In the genomic region with DNA sequence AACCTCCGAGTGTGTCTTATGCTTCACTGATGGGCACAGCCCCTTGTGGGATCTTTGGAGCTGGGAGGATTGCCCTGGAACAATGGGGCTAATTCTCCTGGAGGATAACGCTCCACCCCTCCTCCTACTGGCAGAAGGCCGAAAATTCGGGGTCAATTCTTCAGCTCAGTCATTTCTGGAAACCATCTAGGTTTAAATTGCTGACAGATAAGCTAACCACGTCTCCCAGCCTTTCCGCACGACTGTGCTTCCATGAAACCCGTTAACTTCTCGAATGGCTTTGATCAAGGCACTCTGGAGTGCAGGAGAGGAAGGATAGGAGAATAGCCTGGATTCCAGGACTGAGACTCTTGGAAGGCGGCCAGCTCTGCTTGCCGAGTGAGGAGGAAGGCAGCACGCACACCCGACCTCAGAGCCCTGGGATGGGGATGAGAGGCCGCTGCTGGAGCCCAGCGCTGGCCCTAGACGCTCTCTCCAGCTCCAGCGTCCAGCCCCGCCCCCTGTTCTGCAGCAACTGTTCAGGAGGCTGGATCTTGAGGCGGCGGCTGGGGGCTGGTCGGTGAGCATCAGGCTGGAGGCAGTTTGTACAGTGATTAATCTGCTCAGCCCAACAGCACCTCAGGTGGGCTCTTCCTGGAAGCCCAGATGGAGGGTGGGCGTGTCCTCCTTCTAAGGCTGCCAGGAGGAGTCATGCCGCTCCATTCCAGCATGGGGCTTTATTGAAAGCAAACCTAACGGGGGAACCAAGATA, we compare ENCODE assay signal across 11 cellular contexts.
DNase-seq lines count a peak whose midpoint lies in the region; ATAC-seq, FAIRE-seq and TF ChIP-seq lines count a peak whose summit lies in the region.
"Had no signal": no experiment of that assay in that cellular context is flagged by ENCODE, and none has a peak within 500 bp of the region (broad histone marks: within the 10 kb centered on the region; RNA-seq: fewer than 3 reads in every experiment).

No MANE protein-coding gene starts in this region.

- H3K27ac ChIP-seq in dorsolateral prefrontal cortex: peak overlapping the region in 51 of 59 donors; percentile 3 to 86 (median 71)

- no peak for ATAC-seq in GM21825 (IDR thresholded peaks at IDR 0.05; ENCODE audit: unreplicated experiment)
- no peak for ATAC-seq in GM19023 (IDR thresholded peaks at IDR 0.05; ENCODE audit: unreplicated experiment)
- ATAC-seq in HG03045 (IDR thresholded peaks at IDR 0.05; ENCODE audit: unreplicated experiment): no peak
- ATAC-seq: HCT116 had no signal

- FAIRE-seq in frontal cortex (lab: Jason Lieb, UNC): no peak
- FAIRE-seq: islet of Langerhans had no signal

- no peaks in the 10 kb centered on the region for H3K27me3 ChIP-seq in dorsolateral prefrontal cortex

- intact Hi-C loops in dorsolateral prefrontal cortex (cut with DNase I): loop anchor here in 1 of 2 donors (10.0 kb wide), 1 partner anchor 490 kb away; no protein-coding TSS in a partner anchor

- peak overlapping the region in 57 of 59 donors; percentile 4 to 62 (median 40) for H3K4me3 ChIP-seq in dorsolateral prefrontal cortex

- DNase-seq in AG08396 (ENCODE audit: low spot score): peak; percentile 26
- peak; percentile 76 for DNase-seq in NCI-H2171 treated with DMSO at 0.1 percent for 48 hours (lab: John Stamatoyannopoulos, UW)
- DNase-seq in dorsolateral prefrontal cortex: peak in 8 of 10 donors; percentile 54 to 76 (median 65)
- peak; percentile 22 for DNase-seq in mucosa of gallbladder (ENCODE audit: low spot score)
- no peak for DNase-seq in frontal cortex (ENCODE audit: low spot score in 2 of 2)
- DNase-seq: CD4-positive, CD25-positive, alpha-beta regulatory T cell had no signal

- TF ChIP-seq CTCF in dorsolateral prefrontal cortex (IDR thresholded peaks at IDR 0.05 in 54 of 56, conservative IDR thresholded peaks at IDR 0.05 in 2 of 56; ENCODE audit: low read depth in 1 of 56, partially characterized antibody in 56 of 56): peak in 7 of 56 donors; percentile 4 to 21 (median 17)

Comparison
In these comparisons a context has a peak if more than half of its experiments do, and no peak if none do; other contexts are left out.
1. DNase-seq: peak in AG08396 (single experiment), NCI-H2171 treated with DMSO at 0.1 percent for 48 hours (single experiment), dorsolateral prefrontal cortex (8 of 10) and mucosa of gallbladder (single experiment); none in frontal cortex (0 of 2).